Comparison of ENCODE assay signal across 16 cellular contexts in genomic region chr14:22097072-22097471, GRCh38.
DNase-seq lines count a peak whose midpoint lies in the region; ATAC-seq and FAIRE-seq lines count a peak whose summit lies in the region.
"Had no signal": no experiment of that assay in that cellular context is flagged by ENCODE, and none has a peak within 500 bp of the region (broad histone marks: within the 10 kb centered on the region; RNA-seq: fewer than 3 reads in every experiment).

No MANE protein-coding gene starts in this region.

- H3K9ac ChIP-seq in mucosa of rectum (ENCODE audit: low read depth in 1 of 2, low read length in 2 of 2) = no peak overlapping the region
- H3K9ac ChIP-seq: neural progenitor cell had no signal

- H3K4me1 ChIP-seq in mucosa of rectum (ENCODE audit: control insufficient read depth in 2 of 2, insufficient read depth in 2 of 2, low read length in 2 of 2) = no peaks in the 10 kb centered on the region
- H3K4me1 ChIP-seq: neural progenitor cell had no signal

- no peaks in the 10 kb centered on the region for H3K9me3 ChIP-seq in mucosa of rectum (ENCODE audit: control insufficient read depth in 2 of 2, low read length in 2 of 2)

- no peaks in the 10 kb centered on the region for H3K27me3 Mint-ChIP-seq in activated T-helper 1 cell treated with anti-CD3 and anti-CD28 coated beads, Interleukin-12 subunit alpha, Interleukin-12 subunit beta, Interleukin-2, Interleukin-4 antibody, amounts not matched to agents 30 ng/mL and 10 ng/mL and 1 ng/mL, durations not matched to agents 14 hours and 24 hours and 36 hours (ENCODE audit: insufficient read depth)

- ATAC-seq in Right ventricle myocardium superior (ENCODE audit: poor library complexity) (peak; percentile 56), left cardiac atrium (no peak)

- H3K27ac Mint-ChIP-seq in activated T-helper 1 cell treated with anti-CD3 and anti-CD28 coated beads, Interleukin-12 subunit alpha, Interleukin-12 subunit beta, Interleukin-2, Interleukin-4 antibody, amounts not matched to agents 30 ng/mL and 10 ng/mL and 1 ng/mL, durations not matched to agents 14 hours and 24 hours and 36 hours = peak overlapping the region; percentile 88
- H3K27ac Mint-ChIP-seq: neural progenitor cell had no signal

- intact Hi-C loops in Right ventricle myocardium superior (cut with DNase I) = no loop called here
- intact Hi-C loops in left cardiac atrium (cut with DNase I) = no loop called here
- intact Hi-C loops in activated T-helper 1 cell treated with anti-CD3 and anti-CD28 coated beads, Interleukin-12 subunit alpha, Interleukin-12 subunit beta, Interleukin-2, Interleukin-4 antibody, amounts not matched to agents 30 ng/mL and 10 ng/mL and 1 ng/mL, durations not matched to agents 14 hours and 24 hours and 36 hours (cut with micrococcal nuclease) = loop anchor here (5.0 kb wide), 1 partner anchor 95 kb away; no protein-coding TSS in a partner anchor

- no peaks in the 10 kb centered on the region for H3K9me3 Mint-ChIP-seq in activated T-helper 1 cell treated with anti-CD3 and anti-CD28 coated beads, Interleukin-12 subunit alpha, Interleukin-12 subunit beta, Interleukin-2, Interleukin-4 antibody, amounts not matched to agents 30 ng/mL and 10 ng/mL and 1 ng/mL, durations not matched to agents 14 hours and 24 hours and 36 hours
- H3K9me3 Mint-ChIP-seq: neural progenitor cell had no signal

- H3K36me3 Mint-ChIP-seq in activated T-helper 1 cell treated with anti-CD3 and anti-CD28 coated beads, Interleukin-12 subunit alpha, Interleukin-12 subunit beta, Interleukin-2, Interleukin-4 antibody, amounts not matched to agents 30 ng/mL and 10 ng/mL and 1 ng/mL, durations not matched to agents 14 hours and 24 hours and 36 hours (ENCODE audit: low read depth) = no peaks in the 10 kb centered on the region
- H3K36me3 Mint-ChIP-seq: neural progenitor cell had no signal

- no peak overlapping the region for H3K4me3 ChIP-seq in mucosa of rectum (ENCODE audit: low read length in 2 of 2)
- H3K4me3 ChIP-seq: hepatocyte, neural progenitor cell had no signal

- H3K27me3 ChIP-seq in mucosa of rectum (ENCODE audit: control insufficient read depth in 2 of 2, insufficient read depth in 2 of 2, low read length in 2 of 2) = peaks cover 0 to 2% of the 10 kb centered on the region in 2 donors
- H3K27me3 ChIP-seq: hepatocyte, neural progenitor cell had no signal

- peak overlapping the region; percentile 56 to 64 for H3K27ac ChIP-seq in mucosa of rectum (ENCODE audit: low read depth in 2 of 2, low read length in 2 of 2)
- H3K27ac ChIP-seq: hepatocyte, neural progenitor cell had no signal

- FAIRE-seq in RCC 7860 (lab: Jason Lieb, UNC) = no peak
- FAIRE-seq: keratinocyte had no signal

- H3K4me1 Mint-ChIP-seq in activated T-helper 1 cell treated with anti-CD3 and anti-CD28 coated beads, Interleukin-12 subunit alpha, Interleukin-12 subunit beta, Interleukin-2, Interleukin-4 antibody, amounts not matched to agents 30 ng/mL and 10 ng/mL and 1 ng/mL, durations not matched to agents 14 hours and 24 hours and 36 hours (ENCODE audit: low read depth) = peaks cover 47% of the 10 kb centered on the region
- H3K4me1 Mint-ChIP-seq: neural progenitor cell had no signal

- H3K36me3 ChIP-seq in mucosa of rectum (ENCODE audit: control insufficient read depth in 2 of 2, insufficient read depth in 2 of 2, low read length in 2 of 2) = no peaks in the 10 kb centered on the region
- H3K36me3 ChIP-seq: neural progenitor cell had no signal

- no peak for DNase-seq in Right ventricle myocardium superior
- DNase-seq in left cardiac atrium = no peak
- DNase-seq in activated T-helper 1 cell treated with anti-CD3 and anti-CD28 coated beads, Interleukin-12 subunit alpha, Interleukin-12 subunit beta, Interleukin-2, Interleukin-4 antibody, amounts not matched to agents 30 ng/mL and 10 ng/mL and 1 ng/mL, durations not matched to agents 14 hours and 24 hours and 36 hours (ENCODE audit: low spot score) = no peak
- DNase-seq in stimulated activated CD4-positive, alpha-beta T cell treated with anti-CD3 and anti-CD28 coated beads, Interleukin-4, amount 100 ng/mL, for 1 hour = no peak
- no peak for DNase-seq in GOT3 (lab: John Stamatoyannopoulos, UW)
- DNase-seq in RCC 7860 (ENCODE audit: low spot score) = no peak
- DNase-seq: Karpas-422; mesendoderm; NCI-H1105 treated with DMSO at 0.1 percent for 48 hours; NCI-H2107; NCI-H748 treated with DMSO at 0.1 percent for 48 hours; stimulated activated CD4-positive, alpha-beta T cell treated with anti-CD3 and anti-CD28 coated beads, Interleukin-12 subunit alpha, Interleukin-12 subunit beta, amount 100 ng/mL, for 4 hours had no signal

- peak overlapping the region; percentile 75 for H3K4me3 Mint-ChIP-seq in activated T-helper 1 cell treated with anti-CD3 and anti-CD28 coated beads, Interleukin-12 subunit alpha, Interleukin-12 subunit beta, Interleukin-2, Interleukin-4 antibody, amounts not matched to agents 30 ng/mL and 10 ng/mL and 1 ng/mL, durations not matched to agents 14 hours and 24 hours and 36 hours
- H3K4me3 Mint-ChIP-seq: neural progenitor cell had no signal
